In the genomic region with DNA sequence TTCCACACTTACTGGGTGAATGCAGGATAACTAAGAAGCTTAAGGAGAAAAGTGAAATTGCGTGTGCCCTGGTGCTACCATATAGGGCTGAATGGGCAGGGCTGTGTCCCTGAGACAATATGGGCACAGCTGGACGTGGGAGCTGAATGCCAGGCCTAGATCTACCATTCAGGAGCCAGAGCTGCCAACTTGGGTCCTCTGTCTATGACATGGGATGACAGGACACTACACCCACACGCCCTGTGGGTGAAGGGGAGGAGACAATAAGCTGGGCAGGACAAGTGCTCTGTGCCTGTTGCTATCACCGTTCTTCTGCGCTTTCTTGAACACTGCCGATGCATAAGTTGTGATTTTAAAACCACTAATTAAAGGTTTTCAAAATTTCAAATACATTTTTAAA, we compare ENCODE assay signal across 26 cellular contexts.
"Had no signal": no experiment of that assay in that cellular context is flagged by ENCODE, and none has a peak within 500 bp of the region (broad histone marks: within the 10 kb centered on the region; RNA-seq: fewer than 3 reads in every experiment).

No MANE protein-coding gene starts in this region.

- H3K4me3 ChIP-seq: ascending aorta, cardiac muscle cell, esophagus squamous epithelium, lower lobe of right lung, mucosa of descending colon, right lobe of liver, upper lobe of left lung had no signal

- DNase-seq: activated CD4-positive, alpha-beta T cell treated with anti-CD3 and anti-CD28 coated beads for 4 hours; activated CD4-positive, alpha-beta T cell treated with anti-CD3 and anti-CD28 coated beads, Interleukin-2, amount 50 U/mL, for 4 hours; activated CD8-positive, alpha-beta memory T cell treated with anti-CD3 and anti-CD28 coated beads, Interleukin-2, amount 50 U/mL, for 4 hours; activated gamma-delta T cell; activated naive CD4-positive, alpha-beta T cell treated with anti-CD3 and anti-CD28 coated beads, Interleukin-2, amount 10 ng/mL, durations not matched to agents 7 days and 5 days; activated naive CD8-positive, alpha-beta T cell treated with anti-CD3 and anti-CD28 coated beads, Interleukin-2, amount 10 ng/mL, durations not matched to agents 7 days and 5 days; activated T-cell treated with anti-CD3 and anti-CD28 coated beads, Interleukin-2, amount 50 U/mL, for 24 hours; endodermal cell; esophagus squamous epithelium; glutamatergic neuron; hippocampal formation; kidney; lower lobe of right lung; mucosa of descending colon; posterior cingulate gyrus; right lobe of liver; small intestine; stimulated activated CD4-positive, alpha-beta T cell treated with anti-CD3 and anti-CD28 coated beads, Interleukin-4, amount 100 ng/mL, for 4 hours; stimulated activated CD8-positive, alpha-beta memory T cell treated with anti-CD3 and anti-CD28 coated beads, Interleukin-4, amount 100 ng/mL, for 48 hours; stimulated activated naive CD8-positive, alpha-beta T cell treated with anti-CD3 and anti-CD28 coated beads, Interleukin-15, amount 100 ng/mL, for 72 hours; substantia nigra; T-helper 1 cell; upper lobe of left lung had no signal

- H3K4me1 ChIP-seq: right lobe of liver had no signal

- ATAC-seq: lower lobe of right lung; mucosa of descending colon; right lobe of liver; stimulated activated memory B cell treated with anti-CD40 and anti-IgM and Interleukin-4, amounts not matched to agents 10 μg/mL and 1 μg/mL and 100 μg/mL, for 72 hours; stimulated activated naive CD8-positive, alpha-beta T cell treated with anti-CD3 and anti-CD28 coated beads, Interleukin-15, amount 100 ng/mL, for 72 hours had no signal

- H3K27ac ChIP-seq: ascending aorta, cardiac muscle cell, esophagus squamous epithelium, lower lobe of right lung, right lobe of liver, upper lobe of left lung had no signal

- H3K36me3 ChIP-seq: cardiac muscle cell had no signal

- H3K9me3 ChIP-seq: ascending aorta, esophagus squamous epithelium, lower lobe of right lung, mucosa of descending colon, right lobe of liver, upper lobe of left lung had no signal

- H3K27me3 ChIP-seq: ascending aorta, cardiac muscle cell, esophagus squamous epithelium, right lobe of liver, upper lobe of left lung had no signal
